In the genomic region with DNA sequence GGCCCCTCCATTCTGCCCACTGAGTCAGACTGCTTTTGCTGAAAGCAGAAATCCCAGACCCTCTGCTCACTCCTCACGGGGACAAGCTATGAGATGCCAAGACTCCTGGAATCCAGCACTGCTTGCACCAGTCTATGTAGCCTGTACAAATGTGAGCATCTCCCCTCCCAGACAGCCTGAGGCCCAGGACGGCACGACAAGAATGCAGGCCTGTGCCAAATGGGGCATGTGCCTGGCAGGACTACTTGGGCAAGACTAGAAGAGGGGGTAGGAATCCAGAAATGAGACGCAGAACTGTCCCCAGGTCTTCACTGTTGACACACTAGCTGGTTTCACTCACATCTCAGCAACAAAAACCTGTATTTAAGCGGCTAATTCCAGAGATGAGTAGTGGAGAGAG, we compare ENCODE assay signal across 17 cellular contexts. TPM values are rescaled to one million over a fixed set of nuclear protein-coding genes. Genes with fewer than 3 reads are reported as not detected.
DNase-seq lines count a peak whose midpoint lies in the region; ATAC-seq and TF ChIP-seq lines count a peak whose summit lies in the region.
"Had no signal": no experiment of that assay in that cellular context is flagged by ENCODE, and none has a peak within 500 bp of the region (broad histone marks: within the 10 kb centered on the region; RNA-seq: fewer than 3 reads in every experiment).

No MANE protein-coding gene starts in this region.

- H3K27me3 Mint-ChIP-seq in WTC11 (ENCODE audit: low read depth): peaks cover 3% of the 10 kb centered on the region; the same call in 1 of the 2 replicates
- H3K27me3 Mint-ChIP-seq: activated naive CD4-positive, alpha-beta T cell treated with anti-CD3 and anti-CD28 coated beads, Interleukin-2, amount 50 U/mL, for 24 hours had no signal

- DNase-seq in SK-N-MC (ENCODE audit: low read depth, low spot score) (no peak), fibroblast of peridontal ligament (ENCODE audit: extremely low read depth) (peak; percentile 45), myocyte (ENCODE audit: low read depth) (peak; percentile 77), ureter (ENCODE audit: low spot score) (peak; percentile 77), NCI-H2029 (lab: John Stamatoyannopoulos, UW) (no peak), WTC11 (ENCODE audit: low spot score) (no peak), HEK293T (ENCODE audit: extremely low spot score) (no peak)
- DNase-seq: dorsolateral prefrontal cortex; glutamatergic neuron; Karpas-422; NCI-H2171; pancreas; stimulated activated CD4-positive, alpha-beta T cell treated with anti-CD3 and anti-CD28 coated beads, Interleukin-4, amount 100 ng/mL, for 1 hour; T-helper 9 cell had no signal

- no peak for TF ChIP-seq CTCF in WTC11 (IDR thresholded peaks at IDR 0.05)

- no peak overlapping the region for H3K4me3 ChIP-seq in SK-N-MC
- H3K4me3 ChIP-seq: dorsolateral prefrontal cortex, pancreas had no signal

- H3K9me3 Mint-ChIP-seq in WTC11: no peaks in the 10 kb centered on the region
- H3K9me3 Mint-ChIP-seq: activated naive CD4-positive, alpha-beta T cell treated with anti-CD3 and anti-CD28 coated beads, Interleukin-2, amount 50 U/mL, for 24 hours had no signal

- H3K9me3 ChIP-seq in SK-N-MC (ENCODE audit: low read depth, low read length): no peaks in the 10 kb centered on the region
- H3K9me3 ChIP-seq: pancreas had no signal

- H3K9ac ChIP-seq in SK-N-MC (ENCODE audit: insufficient read length): no peak overlapping the region

- no peaks in the 10 kb centered on the region for H3K36me3 ChIP-seq in SK-N-MC (ENCODE audit: insufficient read depth, low read length)
- H3K36me3 ChIP-seq: pancreas had no signal

- H3K36me3 Mint-ChIP-seq in WTC11: no peaks in the 10 kb centered on the region
- H3K36me3 Mint-ChIP-seq: activated naive CD4-positive, alpha-beta T cell treated with anti-CD3 and anti-CD28 coated beads, Interleukin-2, amount 50 U/mL, for 24 hours had no signal

- CTCF ChIA-PET in WTC11 (lab: Charles Lee) (interaction anchor here (1.0 to 1.8 kb wide), 4 partner anchors 20 to 163 kb away, joined by 3 to 7 read pairs (median 4); a partner anchor contains a TSS), HEK293T (lab: Yijun Ruan, JAX) (no interaction called here)

- POLR2A ChIA-PET in WTC11 (lab: Charles Lee): no interaction called here
- POLR2A ChIA-PET in HEK293T (lab: Yijun Ruan, JAX): interaction anchor here (0.8 to 1.0 kb wide), 2 partner anchors 10 to 21 kb away, joined by 3 read pairs; a partner anchor contains a TSS

- H3K27ac Mint-ChIP-seq in WTC11: no peak overlapping the region
- H3K27ac Mint-ChIP-seq: activated naive CD4-positive, alpha-beta T cell treated with anti-CD3 and anti-CD28 coated beads, Interleukin-2, amount 50 U/mL, for 24 hours had no signal

- H3K4me1 Mint-ChIP-seq in WTC11: peaks cover 12% of the 10 kb centered on the region

- no peak overlapping the region for H3K4me3 Mint-ChIP-seq in WTC11
- H3K4me3 Mint-ChIP-seq: activated naive CD4-positive, alpha-beta T cell treated with anti-CD3 and anti-CD28 coated beads, Interleukin-2, amount 50 U/mL, for 24 hours had no signal

- H3K27ac ChIP-seq in SK-N-MC: peak overlapping the region; percentile 75; the same call in 1 of the 2 replicates
- H3K27ac ChIP-seq: pancreas had no signal

- ATAC-seq in HG03135 (IDR thresholded peaks at IDR 0.05; ENCODE audit: unreplicated experiment) (no peak), WTC11 (no peak)
- ATAC-seq: left lobe of liver, pancreas had no signal

TF ChIP-seq in WTC11, 78 proteins besides CTCF, POLR2A, EP300 and RAD21:
- TF ChIP-seq ZNF317 (CRISPR knock-in tag; IDR thresholded peaks at IDR 0.05; ENCODE audit: borderline replicate concordance, low read depth) (no peak), TEAD1 (CRISPR knock-in tag; IDR thresholded peaks at IDR 0.05) (no peak), ZNF263 (CRISPR knock-in tag; IDR thresholded peaks at IDR 0.05; ENCODE audit: low read depth) (no peak), RORB (CRISPR knock-in tag; IDR thresholded peaks at IDR 0.05) (no peak), JUN (CRISPR knock-in tag; IDR thresholded peaks at IDR 0.05) (no peak), SMAD3 (CRISPR knock-in tag; IDR thresholded peaks at IDR 0.05; ENCODE audit: borderline replicate concordance) (no peak), RELA (CRISPR knock-in tag; IDR thresholded peaks at IDR 0.05; ENCODE audit: borderline replicate concordance) (no peak), JAZF1 (CRISPR knock-in tag; IDR thresholded peaks at IDR 0.05) (no peak), OVOL2 (CRISPR knock-in tag; IDR thresholded peaks at IDR 0.05; ENCODE audit: borderline replicate concordance) (no peak)
- TF ChIP-seq, protein P1, sequence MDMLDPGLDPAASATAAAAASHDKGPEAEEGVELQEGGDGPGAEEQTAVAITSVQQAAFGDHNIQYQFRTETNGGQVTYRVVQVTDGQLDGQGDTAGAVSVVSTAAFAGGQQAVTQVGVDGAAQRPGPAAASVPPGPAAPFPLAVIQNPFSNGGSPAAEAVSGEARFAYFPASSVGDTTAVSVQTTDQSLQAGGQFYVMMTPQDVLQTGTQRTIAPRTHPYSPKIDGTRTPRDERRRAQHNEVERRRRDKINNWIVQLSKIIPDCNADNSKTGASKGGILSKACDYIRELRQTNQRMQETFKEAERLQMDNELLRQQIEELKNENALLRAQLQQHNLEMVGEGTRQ (CRISPR knock-in tag; IDR thresholded peaks at IDR 0.05): no peak

TF ChIP-seq in HEK293T, 16 proteins besides CTCF, POLR2A, EP300 and RAD21:
- TF ChIP-seq NFRKB (IDR thresholded peaks at IDR 0.05): no peak
- TF ChIP-seq FOXA1 (IDR thresholded peaks at IDR 0.05): no peak
- no peak for TF ChIP-seq SUZ12 (IDR thresholded peaks at IDR 0.05)
- no peak for TF ChIP-seq ZNF384 (IDR thresholded peaks at IDR 0.05)
- no peak for TF ChIP-seq FOXM1 (IDR thresholded peaks at IDR 0.05; ENCODE audit: borderline replicate concordance)
- no peak for TF ChIP-seq L3MBTL2 (conservative IDR thresholded peaks at IDR 0.05)
- TF ChIP-seq ELF4 (IDR thresholded peaks at IDR 0.05): no peak
- TF ChIP-seq SP1 (IDR thresholded peaks at IDR 0.05): no peak
- TF ChIP-seq FOXK2 (IDR thresholded peaks at IDR 0.05): no peak
- no peak for TF ChIP-seq BHLHE40 (IDR thresholded peaks at IDR 0.05; ENCODE audit: borderline replicate concordance)
- no peak for TF ChIP-seq LEF1 (IDR thresholded peaks at IDR 0.05; ENCODE audit: borderline replicate concordance)
- no peak for TF ChIP-seq TARDBP (IDR thresholded peaks at IDR 0.05)
- TF ChIP-seq, protein P2, sequence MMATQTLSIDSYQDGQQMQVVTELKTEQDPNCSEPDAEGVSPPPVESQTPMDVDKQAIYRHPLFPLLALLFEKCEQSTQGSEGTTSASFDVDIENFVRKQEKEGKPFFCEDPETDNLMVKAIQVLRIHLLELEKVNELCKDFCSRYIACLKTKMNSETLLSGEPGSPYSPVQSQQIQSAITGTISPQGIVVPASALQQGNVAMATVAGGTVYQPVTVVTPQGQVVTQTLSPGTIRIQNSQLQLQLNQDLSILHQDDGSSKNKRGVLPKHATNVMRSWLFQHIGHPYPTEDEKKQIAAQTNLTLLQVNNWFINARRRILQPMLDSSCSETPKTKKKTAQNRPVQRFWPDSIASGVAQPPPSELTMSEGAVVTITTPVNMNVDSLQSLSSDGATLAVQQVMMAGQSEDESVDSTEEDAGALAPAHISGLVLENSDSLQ (IDR thresholded peaks at IDR 0.05): no peak
- no peak for TF ChIP-seq CTBP1 (IDR thresholded peaks at IDR 0.05; ENCODE audit: borderline replicate concordance)
- no peak for TF ChIP-seq HDGF (IDR thresholded peaks at IDR 0.05; ENCODE audit: borderline replicate concordance)
- no peak for TF ChIP-seq ARNT (IDR thresholded peaks at IDR 0.05)

RNA-seq across cellular contexts. Expression of a gene that starts 2.8 kb away (rescaled TPM):
- 122 and 125 TPM in 2 replicates for total RNA-seq in myocyte
- 220 TPM for polyA plus RNA-seq in myocyte (2012)
- total RNA-seq in ureter: 243 TPM
- 73.6 to 83.2 TPM (median 80.3 TPM) in 3 replicates for total RNA-seq in WTC11 (2021)

RNA-seq across cellular contexts. Expression of a gene that starts 21.1 kb away (rescaled TPM):
- total RNA-seq in myocyte (47.2 and 71.4 TPM in 2 replicates), ureter (50.7 TPM), WTC11 (2021) (17.1 to 26.8 TPM (median 18.5 TPM) in 3 replicates)
- 57.7 TPM for polyA plus RNA-seq in myocyte (2012)

RNA-seq across cellular contexts. Expression of a gene that starts 39.2 kb away (rescaled TPM):
- total RNA-seq in myocyte: 47.6 and 51.9 TPM in 2 replicates
- 39.9 TPM for polyA plus RNA-seq in myocyte (2012)
- total RNA-seq in ureter: 49.6 TPM
- 43.6 to 45.2 TPM (median 43.7 TPM) in 3 replicates for total RNA-seq in WTC11 (2021)

Comparison
In these comparisons a context has a peak if more than half of its experiments do, and no peak if none do; other contexts are left out.
1. DNase-seq: peak in fibroblast of peridontal ligament (single experiment), myocyte (single experiment) and ureter (single experiment); none in SK-N-MC (single experiment), NCI-H2029 (single experiment), WTC11 (single experiment) and HEK293T (single experiment).